12 cellular contexts compared by ENCODE assay signal in genomic region chr14:102826751-102827675, GRCh38. TPM values are rescaled to one million over a fixed set of nuclear protein-coding genes. Genes with fewer than 3 reads are reported as not detected.
A peak's percentile ranks its signal among the peaks of the same experiment; 100 is the strongest.
DNase-seq lines count a peak whose midpoint lies in the region; ATAC-seq, FAIRE-seq and TF ChIP-seq lines count a peak whose summit lies in the region.
"Had no signal": no experiment of that assay in that cellular context is flagged by ENCODE, and none has a peak within 500 bp of the region (broad histone marks: within the 10 kb centered on the region; RNA-seq: fewer than 3 reads in every experiment).

No MANE protein-coding gene starts in this region.

- TF ChIP-seq CTCF in HepG2 (CRISPR knock-in tag; IDR thresholded peaks at IDR 0.05), result no peak
- TF ChIP-seq CTCF in right lobe of liver (IDR thresholded peaks at IDR 0.05), result no peak
- TF ChIP-seq CTCF in Panc1 (IDR thresholded peaks at IDR 0.05), result no peak

- BruUV-seq in HepG2 (replicated peaks; lab: Mats Ljungman, UMichigan) (no TSS peak), Panc1 (replicated peaks; lab: Mats Ljungman, UMichigan) (no TSS peak)

- no peaks in the 10 kb centered on the region for H4K20me1 ChIP-seq in HepG2 (ENCODE audit: insufficient read depth, low read length)

- POLR2A ChIA-PET in HepG2 (lab: Yijun Ruan, JAX) (no interaction called here), Panc1 (lab: Charles Lee) (no interaction called here)

- peaks cover 20% of the 10 kb centered on the region for H3K4me1 ChIP-seq in HepG2 (ENCODE audit: insufficient read depth, low read length)
- peaks cover 0 to 19% (median 0%) of the 10 kb centered on the region in 4 donors for H3K4me1 ChIP-seq in right lobe of liver
- H3K4me1 ChIP-seq in Panc1 (ENCODE audit: control insufficient read depth, insufficient read depth, low read length), result peaks cover 8% of the 10 kb centered on the region
- H3K4me1 ChIP-seq in endocrine pancreas (ENCODE audit: control insufficient read depth, insufficient read depth, low read length), result no peaks in the 10 kb centered on the region

- TF ChIP-seq RAD21 in HepG2 (CRISPR knock-in tag; IDR thresholded peaks at IDR 0.05), result no peak

- ATAC-seq in HepG2 (0 out of 3 replicates have a peak, but pooled peaks have one; percentile 31), right lobe of liver (no peak), Panc1 (peak; percentile 24; the same call in 1 of the 2 replicates), GM21619 (IDR thresholded peaks at IDR 0.05; ENCODE audit: unreplicated experiment) (no peak), HG02970 (IDR thresholded peaks at IDR 0.05; ENCODE audit: low FRiP score, unreplicated experiment) (no peak)
- ATAC-seq in stimulated activated memory B cell treated with anti-CD40 and anti-IgM and Interleukin-4, amounts not matched to agents 10 μg/mL and 1 μg/mL and 100 μg/mL, for 72 hours, result no peak

- TF ChIP-seq POLR2A in HepG2 (IDR thresholded peaks at IDR 0.05; ENCODE audit: insufficient read depth in 1 of 2, low read depth in 2 of 2, low read length in 2 of 2) (no peak), right lobe of liver (IDR thresholded peaks at IDR 0.05) (no peak)

- intact Hi-C loops in HepG2 (cut with micrococcal nuclease; ENCODE audit: unreplicated experiment) (no loop called here), right lobe of liver (cut with DNase I) (no loop called here), Panc1 (cut with micrococcal nuclease; ENCODE audit: unreplicated experiment) (no loop called here)

- peaks cover 43% of the 10 kb centered on the region for H3K36me3 Mint-ChIP-seq in stimulated activated memory B cell treated with anti-CD40 and anti-IgM and Interleukin-4, amounts not matched to agents 10 μg/mL and 1 μg/mL and 100 μg/mL, for 72 hours

- H3K27ac ChIP-seq in HepG2 (ENCODE audit: extremely low read length, insufficient read depth, low read length), result no peak overlapping the region
- H3K27ac ChIP-seq in right lobe of liver, result no peak overlapping the region
- H3K27ac ChIP-seq in Panc1 (ENCODE audit: low read length), result no peak overlapping the region

- no peak overlapping the region for H3K4me2 ChIP-seq in HepG2 (ENCODE audit: low read depth, low read length)

- no peak overlapping the region for H2AFZ ChIP-seq in HepG2 (ENCODE audit: low read length)

- H3K9ac ChIP-seq in HepG2 (ENCODE audit: insufficient read depth, low read depth, low read length), result no peak overlapping the region
- no peak overlapping the region for H3K9ac ChIP-seq in endocrine pancreas (ENCODE audit: control insufficient read depth, insufficient read depth, low read length)

- H3K27me3 ChIP-seq in HepG2 (ENCODE audit: control insufficient read depth in 1 of 2, insufficient read depth in 2 of 2, low read length in 2 of 2) (no peaks in the 10 kb centered on the region), right lobe of liver (no peaks in the 10 kb centered on the region), Panc1 (ENCODE audit: control insufficient read depth, insufficient read depth, low read length) (no peaks in the 10 kb centered on the region), endocrine pancreas (ENCODE audit: control insufficient read depth, insufficient read depth, low read length) (no peaks in the 10 kb centered on the region)

- CTCF ChIA-PET in HepG2 (lab: Yijun Ruan, JAX; ENCODE audit: low intra/inter-chr PET ratio, low total read pairs) (no interaction called here), Panc1 (lab: Charles Lee) (no interaction called here)

- H3K4me3 Mint-ChIP-seq in stimulated activated memory B cell treated with anti-CD40 and anti-IgM and Interleukin-4, amounts not matched to agents 10 μg/mL and 1 μg/mL and 100 μg/mL, for 72 hours, result peak overlapping the region; percentile 43

- no peaks in the 10 kb centered on the region for H3K9me3 ChIP-seq in HepG2 (ENCODE audit: low read length)
- no peaks in the 10 kb centered on the region for H3K9me3 ChIP-seq in right lobe of liver
- no peaks in the 10 kb centered on the region for H3K9me3 ChIP-seq in Panc1 (ENCODE audit: control insufficient read depth, insufficient read depth, low read depth, low read length)
- no peaks in the 10 kb centered on the region for H3K9me3 ChIP-seq in endocrine pancreas (ENCODE audit: control insufficient read depth, low read length)

- TF ChIP-seq EP300 in HepG2 (IDR thresholded peaks at IDR 0.05; ENCODE audit: low read depth in 2 of 2, low read length in 2 of 2) (no peak), HepG2 (CRISPR knock-in tag; IDR thresholded peaks at IDR 0.05; ENCODE audit: borderline replicate concordance) (no peak)

- no peaks in the 10 kb centered on the region for H3K27me3 Mint-ChIP-seq in stimulated activated memory B cell treated with anti-CD40 and anti-IgM and Interleukin-4, amounts not matched to agents 10 μg/mL and 1 μg/mL and 100 μg/mL, for 72 hours

- peaks cover 90% of the 10 kb centered on the region for H3K4me1 Mint-ChIP-seq in stimulated activated memory B cell treated with anti-CD40 and anti-IgM and Interleukin-4, amounts not matched to agents 10 μg/mL and 1 μg/mL and 100 μg/mL, for 72 hours

- H3K4me3 ChIP-seq in HepG2 (replicated peaks in 1 of 3; ENCODE audit: insufficient read depth in 1 of 3, low read depth in 2 of 3, low read length in 3 of 3), result no peak overlapping the region
- no peak overlapping the region for H3K4me3 ChIP-seq in right lobe of liver
- H3K4me3 ChIP-seq in Panc1 (ENCODE audit: low read depth in 2 of 2, low read length in 2 of 2), result no peak overlapping the region
- peak overlapping the region; percentile 74 for H3K4me3 ChIP-seq in endocrine pancreas (ENCODE audit: control insufficient read depth, insufficient read depth, low read length)

- H3K9me3 Mint-ChIP-seq in stimulated activated memory B cell treated with anti-CD40 and anti-IgM and Interleukin-4, amounts not matched to agents 10 μg/mL and 1 μg/mL and 100 μg/mL, for 72 hours, result no peaks in the 10 kb centered on the region

- no peaks in the 10 kb centered on the region for H3K79me2 ChIP-seq in HepG2 (ENCODE audit: insufficient read depth, low read length)

- H3K27ac Mint-ChIP-seq in stimulated activated memory B cell treated with anti-CD40 and anti-IgM and Interleukin-4, amounts not matched to agents 10 μg/mL and 1 μg/mL and 100 μg/mL, for 72 hours, result peak overlapping the region; percentile 80

- no peak for FAIRE-seq in HepG2 (lab: Jason Lieb, UNC)
- FAIRE-seq: H54 had no signal

- peaks cover 0 to 8% of the 10 kb centered on the region in 2 experiments; a peak in 2 of 5 replicates for H3K36me3 ChIP-seq in HepG2 (replicated peaks in 1 of 2; ENCODE audit: control insufficient read depth in 1 of 2, insufficient read depth in 2 of 2, low read length in 2 of 2)
- H3K36me3 ChIP-seq in right lobe of liver, result no peaks in the 10 kb centered on the region
- no peaks in the 10 kb centered on the region for H3K36me3 ChIP-seq in Panc1 (ENCODE audit: control insufficient read depth, insufficient read depth, low read length)
- H3K36me3 ChIP-seq in endocrine pancreas (ENCODE audit: control insufficient read depth, insufficient read depth, low read length), result no peaks in the 10 kb centered on the region

- in situ Hi-C loops in HepG2 (cut with HindIII; ENCODE audit: extremely low pct_ligation_motif_present, low pct_unique_long_range_greater_than_20kb), result no loop called here
- in situ Hi-C loops in Panc1 (cut with HindIII; ENCODE audit: low pct_unique_long_range_greater_than_20kb, low sequenced_read_pairs), result no loop called here

- WGBS in HepG2 (ENCODE audit: low lambda C conversion rate), result 96% methylated on average over 20 of the region's 25 CpGs
- WGBS in right lobe of liver (ENCODE audit: insufficient coverage, low coverage, low lambda C conversion rate, missing lambda C conversion rate), result 88% methylated on average over 14 of the region's 25 CpGs

- DNase-seq in HepG2 (ENCODE audit: low spot score) (no peak), right lobe of liver (no peak), Panc1 (ENCODE audit: low read depth, low spot score) (no peak), SHP77 (lab: John Stamatoyannopoulos, UW) (no peak)
- DNase-seq: NCI-H187 treated with DMSO at 0.1 percent for 48 hours, NCI-H774, SIG-M5 had no signal

RNA-seq across cellular contexts. Expression of gene TRAF3, which starts 49.8 kb away (rescaled TPM):
- total RNA-seq in HepG2 (2016; rRNA removed; fragmentation: Illumina TruSeq; extraction: Trizol) (12.2 and 13.0 TPM in 2 replicates), right lobe of liver (10 to 100 TPM in 1 of 6 experiments, 1 to 10 TPM in 5; 5.6 to 10.5 (median 8.3) TPM), Panc1 (2021; ENCODE audit: unreplicated experiment) (37.6 TPM)
- total RNA-seq in HepG2 (2016; cell fraction: cytosol; rRNA removed; fragmentation: Illumina TruSeq; extraction: Trizol; ENCODE audit: low read depth), result 45.5 and 46.6 TPM in 2 replicates
- total RNA-seq in HepG2 (2016; cell fraction: insoluble cytoplasmic fraction; rRNA removed; fragmentation: Illumina TruSeq; extraction: Trizol), result 10.7 and 11.9 TPM in 2 replicates
- total RNA-seq in HepG2 (2016; cell fraction: membrane; rRNA removed; fragmentation: Illumina TruSeq; extraction: Trizol), result 36.3 and 37.0 TPM in 2 replicates
- total RNA-seq in HepG2 (2016; cell fraction: nucleus; rRNA removed; fragmentation: Illumina TruSeq; extraction: Trizol), result 8.7 and 9.5 TPM in 2 replicates
- polyA plus RNA-seq in HepG2 (2011; rRNA removed), result 6.9 and 7.2 TPM in 2 replicates
- polyA plus RNA-seq in HepG2 (2011; cell fraction: cytosol; rRNA removed), result 6.0 and 6.8 TPM in 2 replicates
- 8.0 and 8.4 TPM in 2 replicates for polyA plus RNA-seq in HepG2 (2011; cell fraction: nucleus; rRNA removed)
- polyA plus RNA-seq in HepG2 (2012), result 5.3 and 5.6 TPM in 2 replicates
- polyA plus RNA-seq in HepG2 (2016; cell fraction: cytosol; fragmentation: Illumina TruSeq; extraction: Trizol; ENCODE audit: low read depth), result 11.1 and 11.2 TPM in 2 replicates
- polyA plus RNA-seq in HepG2 (2016; cell fraction: insoluble cytoplasmic fraction; fragmentation: Illumina TruSeq; extraction: Trizol; ENCODE audit: low read depth), result 7.7 and 10.1 TPM in 2 replicates
- polyA plus RNA-seq in HepG2 (2016; cell fraction: membrane; fragmentation: Illumina TruSeq; extraction: Trizol; ENCODE audit: low read depth), result 15.8 and 17.5 TPM in 2 replicates
- polyA plus RNA-seq in HepG2 (2016; cell fraction: nucleus; fragmentation: Illumina TruSeq; extraction: Trizol; ENCODE audit: insufficient read depth, low read depth), result 11.6 and 12.0 TPM in 2 replicates
- polyA minus RNA-seq in HepG2 (2011; rRNA and poly(A)+ RNA removed; ENCODE audit: low replicate concordance), result 21.0 and 40.5 TPM in 2 replicates
- 7.8 and 9.1 TPM in 2 replicates for polyA minus RNA-seq in HepG2 (2011; cell fraction: cytosol; rRNA and poly(A)+ RNA removed)
- 6.8 and 11.8 TPM in 2 replicates for polyA minus RNA-seq in HepG2 (2011; cell fraction: nucleus; rRNA and poly(A)+ RNA removed)
- polyA plus RNA-seq in Panc1 (2012; ENCODE audit: insufficient read length), result 32.3 TPM

Comparison
In these comparisons a context has a peak if more than half of its experiments do, and no peak if none do; other contexts are left out.
1. ATAC-seq: peak in HepG2 (single experiment) and Panc1 (single experiment); none in right lobe of liver (0 of 4), stimulated activated memory B cell treated with anti-CD40 and anti-IgM and Interleukin-4, amounts not matched to agents 10 μg/mL and 1 μg/mL and 100 μg/mL, for 72 hours (single experiment), GM21619 (single experiment) and HG02970 (single experiment).